In the genomic region with DNA sequence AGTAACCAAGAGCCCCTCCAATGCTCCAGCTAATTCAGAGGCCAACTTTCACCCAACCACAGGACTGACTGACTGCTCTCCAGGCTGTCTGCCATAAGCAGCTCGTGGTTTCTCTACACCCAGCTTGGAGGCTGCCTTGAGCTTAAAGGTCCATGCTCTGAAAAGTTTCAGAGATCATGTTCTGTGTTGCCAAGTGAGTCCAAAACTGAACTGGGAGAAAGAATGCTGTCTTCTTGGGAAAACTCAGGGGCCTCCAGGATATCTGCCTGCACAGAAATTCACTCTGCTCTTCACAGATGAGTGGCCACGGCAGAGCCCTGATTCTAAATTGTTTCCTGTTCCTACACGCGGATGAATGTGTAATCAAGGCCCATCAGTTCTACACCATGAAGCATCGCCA, we compare ENCODE assay signal across 8 cellular contexts. TPM values are rescaled to one million over a fixed set of nuclear protein-coding genes. Genes with fewer than 3 reads are reported as not detected.
DNase-seq lines count a peak whose midpoint lies in the region; ATAC-seq and TF ChIP-seq lines count a peak whose summit lies in the region.
"Had no signal": no experiment of that assay in that cellular context is flagged by ENCODE, and none has a peak within 500 bp of the region (broad histone marks: within the 10 kb centered on the region; RNA-seq: fewer than 3 reads in every experiment).

No MANE protein-coding gene starts in this region.

- ATAC-seq in GM23338, result peak; percentile 29; the same call in 1 of the 3 replicates
- peak; percentile 31 to 77 (median 68) for ATAC-seq in heart right ventricle
- ATAC-seq in stimulated activated effector memory CD8-positive, alpha-beta T cell treated with anti-CD3 and anti-CD28 coated beads, Interleukin-12 subunit alpha, Interleukin-12 subunit beta, amount 100 ng/mL, for 72 hours, result peak; percentile 47
- ATAC-seq in HG02588 (IDR thresholded peaks at IDR 0.05; ENCODE audit: unreplicated experiment), result no peak

- WGBS in heart right ventricle, 2 donors, result 37 to 46% methylated on average over 5 of the region's 5 CpGs

- H3K9me3 Mint-ChIP-seq in GM23338 (no peaks in the 10 kb centered on the region), Calu3 (ENCODE audit: low read depth, unreplicated experiment) (no peaks in the 10 kb centered on the region)
- no peaks in the 10 kb centered on the region for H3K9me3 Mint-ChIP-seq in T-helper 2 cell treated with Interferon-gamma antibody and Interleukin-4, amounts not matched to agents 5 μg/mL and 100 μg/mL, for 36 hours
- no peaks in the 10 kb centered on the region for H3K9me3 Mint-ChIP-seq in stimulated activated effector memory CD8-positive, alpha-beta T cell treated with anti-CD3 and anti-CD28 coated beads, Interleukin-12 subunit alpha, Interleukin-12 subunit beta, amount 100 ng/mL, for 72 hours

- H3K4me2 ChIP-seq in GM23338, result no peak overlapping the region

- H3K4me1 Mint-ChIP-seq in GM23338 (peaks cover 8% of the 10 kb centered on the region; the same call in 2 of the 3 replicates), Calu3 (ENCODE audit: low read depth, unreplicated experiment) (no peaks in the 10 kb centered on the region)
- H3K4me1 Mint-ChIP-seq in T-helper 2 cell treated with Interferon-gamma antibody and Interleukin-4, amounts not matched to agents 5 μg/mL and 100 μg/mL, for 36 hours (ENCODE audit: low read depth), result peaks cover 80% of the 10 kb centered on the region
- H3K4me1 Mint-ChIP-seq in stimulated activated effector memory CD8-positive, alpha-beta T cell treated with anti-CD3 and anti-CD28 coated beads, Interleukin-12 subunit alpha, Interleukin-12 subunit beta, amount 100 ng/mL, for 72 hours, result peaks cover 68% of the 10 kb centered on the region

- H3K36me3 Mint-ChIP-seq in GM23338 (ENCODE audit: low read depth), result no peaks in the 10 kb centered on the region; the same call in 2 of the 3 replicates
- H3K36me3 Mint-ChIP-seq in T-helper 2 cell treated with Interferon-gamma antibody and Interleukin-4, amounts not matched to agents 5 μg/mL and 100 μg/mL, for 36 hours (ENCODE audit: low read depth), result peaks cover 50% of the 10 kb centered on the region
- peaks cover 70% of the 10 kb centered on the region for H3K36me3 Mint-ChIP-seq in stimulated activated effector memory CD8-positive, alpha-beta T cell treated with anti-CD3 and anti-CD28 coated beads, Interleukin-12 subunit alpha, Interleukin-12 subunit beta, amount 100 ng/mL, for 72 hours
- no peaks in the 10 kb centered on the region for H3K36me3 Mint-ChIP-seq in Calu3 (ENCODE audit: insufficient read depth, unreplicated experiment)

- H3K4me1 ChIP-seq in GM23338 (ENCODE audit: insufficient read depth) (no peaks in the 10 kb centered on the region; the same call in 1 of the 2 replicates), heart right ventricle (peaks cover 5 to 74% (median 33%) of the 10 kb centered on the region in 9 donors)

- H3K4me3 Mint-ChIP-seq in GM23338, result no peak overlapping the region
- peak overlapping the region; percentile 73 for H3K4me3 Mint-ChIP-seq in T-helper 2 cell treated with Interferon-gamma antibody and Interleukin-4, amounts not matched to agents 5 μg/mL and 100 μg/mL, for 36 hours
- peak overlapping the region; percentile 76 for H3K4me3 Mint-ChIP-seq in stimulated activated effector memory CD8-positive, alpha-beta T cell treated with anti-CD3 and anti-CD28 coated beads, Interleukin-12 subunit alpha, Interleukin-12 subunit beta, amount 100 ng/mL, for 72 hours
- H3K4me3 Mint-ChIP-seq in Calu3 (ENCODE audit: low read depth, unreplicated experiment), result no peak overlapping the region

- DNase-seq in GM23338 (ENCODE audit: low spot score), result no peak
- DNase-seq in T-helper 2 cell treated with Interferon-gamma antibody and Interleukin-4, amounts not matched to agents 5 μg/mL and 100 μg/mL, for 36 hours (ENCODE audit: low spot score), result peak; percentile 35
- no peak for DNase-seq in heart right ventricle
- DNase-seq in stimulated activated effector memory CD8-positive, alpha-beta T cell treated with anti-CD3 and anti-CD28 coated beads, Interleukin-12 subunit alpha, Interleukin-12 subunit beta, amount 100 ng/mL, for 72 hours (ENCODE audit: low spot score in 2 of 2), result no peak
- DNase-seq in NCI-H2196 treated with DMSO at 0.1 percent for 48 hours (lab: John Stamatoyannopoulos, UW; ENCODE audit: unreplicated experiment), result no peak
- no peak for DNase-seq in Calu3

- intact Hi-C loops in heart right ventricle (cut with DNase I), result loop anchor here in 1 of 10 donors (5.0 kb wide), 1 partner anchor 50 kb away; a partner anchor contains a TSS
- intact Hi-C loops in Calu3 (cut with micrococcal nuclease; ENCODE audit: unreplicated experiment), result no loop called here

- no peaks in the 10 kb centered on the region for H4K20me1 ChIP-seq in GM23338 (replicated peaks; ENCODE audit: insufficient read depth)

- H3K4me3 ChIP-seq in GM23338 (no peak overlapping the region), heart right ventricle (no peak overlapping the region)

- TF ChIP-seq CTCF in GM23338 (conservative IDR thresholded peaks at IDR 0.05; ENCODE audit: low read depth in 2 of 2) (no peak), heart right ventricle (IDR thresholded peaks at IDR 0.05) (no peak), Calu3 (IDR thresholded peaks at IDR 0.05; ENCODE audit: unreplicated experiment) (no peak)

- CTCF ChIA-PET in Calu3 (lab: Charles Lee), result no interaction called here

- no peaks in the 10 kb centered on the region for H3K36me3 ChIP-seq in GM23338 (ENCODE audit: insufficient read depth)
- peaks cover 0 to 2% (median 0%) of the 10 kb centered on the region in 9 donors for H3K36me3 ChIP-seq in heart right ventricle

- H3K27me3 ChIP-seq in GM23338 (ENCODE audit: insufficient read depth), result no peaks in the 10 kb centered on the region
- no peaks in the 10 kb centered on the region for H3K27me3 ChIP-seq in heart right ventricle

- no peak overlapping the region; the same call in 1 of the 2 replicates for H3K27ac ChIP-seq in GM23338 (ENCODE audit: low read depth)
- H3K27ac ChIP-seq in heart right ventricle, result peak overlapping the region in 8 of 10 donors; percentile 14 to 88 (median 52)
- H3K27ac ChIP-seq: epithelial cell of prostate had no signal

- H3K27me3 Mint-ChIP-seq in GM23338 (ENCODE audit: insufficient read depth, low read depth, poor library complexity) (no peaks in the 10 kb centered on the region), Calu3 (ENCODE audit: unreplicated experiment) (no peaks in the 10 kb centered on the region)
- H3K27me3 Mint-ChIP-seq in T-helper 2 cell treated with Interferon-gamma antibody and Interleukin-4, amounts not matched to agents 5 μg/mL and 100 μg/mL, for 36 hours (ENCODE audit: low read depth), result no peaks in the 10 kb centered on the region

- H2AFZ ChIP-seq in GM23338, result no peak overlapping the region

- H3K27ac Mint-ChIP-seq in GM23338 (peak overlapping the region; percentile 9; the same call in 1 of the 2 replicates), Calu3 (ENCODE audit: unreplicated experiment) (no peak overlapping the region)
- H3K27ac Mint-ChIP-seq in T-helper 2 cell treated with Interferon-gamma antibody and Interleukin-4, amounts not matched to agents 5 μg/mL and 100 μg/mL, for 36 hours, result peak overlapping the region; percentile 95
- H3K27ac Mint-ChIP-seq in stimulated activated effector memory CD8-positive, alpha-beta T cell treated with anti-CD3 and anti-CD28 coated beads, Interleukin-12 subunit alpha, Interleukin-12 subunit beta, amount 100 ng/mL, for 72 hours, result peak overlapping the region; percentile 87

- H3K9me2 ChIP-seq in GM23338 (ENCODE audit: insufficient read depth), result no peaks in the 10 kb centered on the region

- H3F3A ChIP-seq in GM23338 (replicated peaks; ENCODE audit: low read depth), result no peaks in the 10 kb centered on the region

- BruUV-seq in Calu3 (replicated peaks; lab: Mats Ljungman, UMichigan), result no TSS peak

- peaks cover 12% of the 10 kb centered on the region for H3K79me2 ChIP-seq in GM23338 (replicated peaks; ENCODE audit: insufficient read depth)

- H3K9me3 ChIP-seq in heart right ventricle, result no peaks in the 10 kb centered on the region

TF ChIP-seq in GM23338, 12 proteins besides CTCF, POLR2A, EP300 and RAD21 (continues in another document):
- TF ChIP-seq ZNF331 (CRISPR knock-in tag; IDR thresholded peaks at IDR 0.05; ENCODE audit: low read depth) (no peak), CREB1 (CRISPR knock-in tag; IDR thresholded peaks at IDR 0.05; ENCODE audit: low read depth) (no peak), ZNF114 (CRISPR knock-in tag; IDR thresholded peaks at IDR 0.05) (no peak), NANOG (IDR thresholded peaks at IDR 0.05; ENCODE audit: borderline replicate concordance) (no peak)
- TF ChIP-seq, protein P1, sequence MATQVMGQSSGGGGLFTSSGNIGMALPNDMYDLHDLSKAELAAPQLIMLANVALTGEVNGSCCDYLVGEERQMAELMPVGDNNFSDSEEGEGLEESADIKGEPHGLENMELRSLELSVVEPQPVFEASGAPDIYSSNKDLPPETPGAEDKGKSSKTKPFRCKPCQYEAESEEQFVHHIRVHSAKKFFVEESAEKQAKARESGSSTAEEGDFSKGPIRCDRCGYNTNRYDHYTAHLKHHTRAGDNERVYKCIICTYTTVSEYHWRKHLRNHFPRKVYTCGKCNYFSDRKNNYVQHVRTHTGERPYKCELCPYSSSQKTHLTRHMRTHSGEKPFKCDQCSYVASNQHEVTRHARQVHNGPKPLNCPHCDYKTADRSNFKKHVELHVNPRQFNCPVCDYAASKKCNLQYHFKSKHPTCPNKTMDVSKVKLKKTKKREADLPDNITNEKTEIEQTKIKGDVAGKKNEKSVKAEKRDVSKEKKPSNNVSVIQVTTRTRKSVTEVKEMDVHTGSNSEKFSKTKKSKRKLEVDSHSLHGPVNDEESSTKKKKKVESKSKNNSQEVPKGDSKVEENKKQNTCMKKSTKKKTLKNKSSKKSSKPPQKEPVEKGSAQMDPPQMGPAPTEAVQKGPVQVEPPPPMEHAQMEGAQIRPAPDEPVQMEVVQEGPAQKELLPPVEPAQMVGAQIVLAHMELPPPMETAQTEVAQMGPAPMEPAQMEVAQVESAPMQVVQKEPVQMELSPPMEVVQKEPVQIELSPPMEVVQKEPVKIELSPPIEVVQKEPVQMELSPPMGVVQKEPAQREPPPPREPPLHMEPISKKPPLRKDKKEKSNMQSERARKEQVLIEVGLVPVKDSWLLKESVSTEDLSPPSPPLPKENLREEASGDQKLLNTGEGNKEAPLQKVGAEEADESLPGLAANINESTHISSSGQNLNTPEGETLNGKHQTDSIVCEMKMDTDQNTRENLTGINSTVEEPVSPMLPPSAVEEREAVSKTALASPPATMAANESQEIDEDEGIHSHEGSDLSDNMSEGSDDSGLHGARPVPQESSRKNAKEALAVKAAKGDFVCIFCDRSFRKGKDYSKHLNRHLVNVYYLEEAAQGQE (IDR thresholded peaks at IDR 0.05; ENCODE audit: unreplicated experiment), result no peak

RNA-seq across cellular contexts. Expression of a gene that starts 51.1 kb away (rescaled TPM):
- total RNA-seq in GM23338 (2014; rRNA removed; shearing (Covaris generic)), result 10.5 and 10.8 TPM in 2 replicates
- polyA plus RNA-seq in GM23338 (2016; fragmentation: Nextera tagmentation; extraction: Ambion mirVana), result 9.0 and 10.1 TPM in 2 replicates
- total RNA-seq in heart right ventricle, result 10 to 100 TPM in 4 of 10 donors, 1 to 10 TPM in 6; 6.8 to 15.9 (median 8.2) TPM
- 1 to 10 TPM; 1.9 to 5.0 TPM for polyA plus RNA-seq in heart right ventricle
- 15.7 and 15.9 TPM in 2 replicates for total RNA-seq in Calu3 (2022)

Comparison
In these comparisons a context has a peak if more than half of its experiments do, and no peak if none do; other contexts are left out.
1. H3K4me3 Mint-ChIP-seq: peak in T-helper 2 cell treated with Interferon-gamma antibody and Interleukin-4, amounts not matched to agents 5 μg/mL and 100 μg/mL, for 36 hours (single experiment) and stimulated activated effector memory CD8-positive, alpha-beta T cell treated with anti-CD3 and anti-CD28 coated beads, Interleukin-12 subunit alpha, Interleukin-12 subunit beta, amount 100 ng/mL, for 72 hours (single experiment); none in GM23338 (single experiment) and Calu3 (single experiment).